Comparison of ENCODE assay signal across 21 cellular contexts in the genomic region with DNA sequence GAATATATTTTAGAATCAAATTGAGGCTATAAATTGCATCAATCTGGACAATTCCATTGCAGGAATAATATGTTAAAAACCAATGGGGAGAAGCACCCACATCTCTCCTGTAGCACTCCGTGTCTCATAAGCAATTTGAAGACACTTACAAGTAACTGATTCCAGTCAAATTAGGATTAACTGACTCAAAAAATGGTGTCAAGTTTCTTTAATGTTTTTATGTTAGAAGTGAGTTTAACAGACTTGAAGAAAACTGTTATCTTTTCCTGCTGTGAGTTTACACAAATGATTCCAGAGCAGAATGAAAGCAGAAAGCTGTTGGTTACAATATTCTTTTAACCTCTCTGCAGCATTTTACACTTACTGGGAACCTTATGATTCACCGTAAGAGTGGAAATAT. TPM values are rescaled to one million over a fixed set of nuclear protein-coding genes. Genes with fewer than 3 reads are reported as not detected.
DNase-seq lines count a peak whose midpoint lies in the region; ATAC-seq and TF ChIP-seq lines count a peak whose summit lies in the region.
"Had no signal": no experiment of that assay in that cellular context is flagged by ENCODE, and none has a peak within 500 bp of the region (broad histone marks: within the 10 kb centered on the region; RNA-seq: fewer than 3 reads in every experiment).

No MANE protein-coding gene starts in this region.

- H3K9me3 ChIP-seq in esophagus muscularis mucosa (no peaks in the 10 kb centered on the region), sigmoid colon (no peaks in the 10 kb centered on the region)
- H3K9me3 ChIP-seq: esophagus squamous epithelium, MG63 had no signal

- H3K4me1 ChIP-seq in esophagus muscularis mucosa (peaks cover 10 to 26% (median 20%) of the 10 kb centered on the region in 4 donors), sigmoid colon (peaks cover 0 to 7% (median 0%) of the 10 kb centered on the region in 4 donors)

- no peaks in the 10 kb centered on the region for H3K9me3 Mint-ChIP-seq in activated naive CD4-positive, alpha-beta T cell treated with anti-CD3 and anti-CD28 coated beads, Interleukin-2, amount 50 U/mL, for 72 hours
- H3K9me3 Mint-ChIP-seq in WTC11 (no peaks in the 10 kb centered on the region), HFFc6 (no peaks in the 10 kb centered on the region)
- H3K9me3 Mint-ChIP-seq: activated naive CD4-positive, alpha-beta T cell treated with anti-CD3 and anti-CD28 coated beads, Interleukin-2, amount 10 ng/mL, durations not matched to agents 7 days and 5 days; stimulated activated naive B cell treated with anti-CD40 and anti-IgM and Interleukin-4, amounts not matched to agents 10 μg/mL and 1 μg/mL and 100 μg/mL, for 72 hours had no signal

- peak overlapping the region; percentile 29 to 92 for H3K27ac Mint-ChIP-seq in activated naive CD4-positive, alpha-beta T cell treated with anti-CD3 and anti-CD28 coated beads, Interleukin-2, amount 50 U/mL, for 72 hours
- H3K27ac Mint-ChIP-seq in WTC11 = peak overlapping the region; percentile 85; the same call in 1 of the 2 replicates
- H3K27ac Mint-ChIP-seq in HFFc6 = no peak overlapping the region
- H3K27ac Mint-ChIP-seq: activated naive CD4-positive, alpha-beta T cell treated with anti-CD3 and anti-CD28 coated beads, Interleukin-2, amount 10 ng/mL, durations not matched to agents 7 days and 5 days; stimulated activated naive B cell treated with anti-CD40 and anti-IgM and Interleukin-4, amounts not matched to agents 10 μg/mL and 1 μg/mL and 100 μg/mL, for 72 hours had no signal

- TF ChIP-seq POLR2A in esophagus muscularis mucosa (IDR thresholded peaks at IDR 0.05; ENCODE audit: low read depth) (no peak), sigmoid colon (IDR thresholded peaks at IDR 0.05) (no peak)

- H3K4me3 Mint-ChIP-seq in WTC11 (no peak overlapping the region; the same call in 1 of the 2 replicates), HFFc6 (no peak overlapping the region)
- H3K4me3 Mint-ChIP-seq: activated naive CD4-positive, alpha-beta T cell treated with anti-CD3 and anti-CD28 coated beads, Interleukin-2, amount 10 ng/mL, durations not matched to agents 7 days and 5 days; stimulated activated naive B cell treated with anti-CD40 and anti-IgM and Interleukin-4, amounts not matched to agents 10 μg/mL and 1 μg/mL and 100 μg/mL, for 72 hours had no signal

- intact Hi-C loops in esophagus muscularis mucosa (cut with DNase I) = no loop called here
- intact Hi-C loops in sigmoid colon (cut with DNase I) = no loop called here

- H3K36me3 ChIP-seq in esophagus muscularis mucosa (peaks cover 42 to 84% (median 60%) of the 10 kb centered on the region in 4 donors), sigmoid colon (peaks cover 4 to 73% (median 33%) of the 10 kb centered on the region in 4 donors)

- H3K4me1 Mint-ChIP-seq in WTC11 = peaks cover 65% of the 10 kb centered on the region
- peaks cover 29% of the 10 kb centered on the region for H3K4me1 Mint-ChIP-seq in HFFc6 (ENCODE audit: low read depth)
- H3K4me1 Mint-ChIP-seq: stimulated activated naive B cell treated with anti-CD40 and anti-IgM and Interleukin-4, amounts not matched to agents 10 μg/mL and 1 μg/mL and 100 μg/mL, for 72 hours had no signal

- 85% methylated on average over 2 of the region's 2 CpGs for WGBS in esophagus muscularis mucosa
- 79 to 81% methylated on average over 2 of the region's 2 CpGs for WGBS in sigmoid colon, 2 donors

- H3K4me3 ChIP-seq in esophagus muscularis mucosa = no peak overlapping the region
- no peak overlapping the region for H3K4me3 ChIP-seq in sigmoid colon
- H3K4me3 ChIP-seq: esophagus squamous epithelium, MG63 had no signal

- POLR2A ChIA-PET in WTC11 (lab: Charles Lee) = no interaction called here

- H3K27me3 ChIP-seq in esophagus muscularis mucosa = no peaks in the 10 kb centered on the region
- no peaks in the 10 kb centered on the region for H3K27me3 ChIP-seq in sigmoid colon
- H3K27me3 ChIP-seq: brain microvascular endothelial cell, esophagus squamous epithelium, MG63 had no signal

- CTCF ChIA-PET in WTC11 (lab: Charles Lee) = interaction anchor here (1.3 to 4.0 kb wide), 7 partner anchors 8 to 216 kb away, joined by 3 to 35 read pairs (median 10); partner anchors contain the start of gene ABHD2

- peak; percentile 18 to 61 for ATAC-seq in activated naive CD4-positive, alpha-beta T cell treated with anti-CD3 and anti-CD28 coated beads, Interleukin-2, amount 50 U/mL, for 72 hours
- ATAC-seq in WTC11 (no peak), GM19035 (IDR thresholded peaks at IDR 0.05; ENCODE audit: unreplicated experiment) (no peak)
- ATAC-seq: stimulated activated naive B cell treated with anti-CD40 and anti-IgM and Interleukin-4, amounts not matched to agents 10 μg/mL and 1 μg/mL and 100 μg/mL, for 72 hours had no signal

- TF ChIP-seq EP300 in esophagus muscularis mucosa (IDR thresholded peaks at IDR 0.05) (no peak), sigmoid colon (IDR thresholded peaks at IDR 0.05) (no peak)

- DNase-seq in activated naive CD4-positive, alpha-beta T cell treated with anti-CD3 and anti-CD28 coated beads, Interleukin-2, amount 50 U/mL, for 72 hours (ENCODE audit: low spot score in 2 of 2) = no peak
- DNase-seq in activated naive CD4-positive, alpha-beta T cell treated with anti-CD3 and anti-CD28 coated beads, Interleukin-2, amount 50 U/mL, for 16 hours = no peak
- DNase-seq in WTC11 (ENCODE audit: low spot score) (no peak), esophagus muscularis mucosa (ENCODE audit: extremely low spot score) (no peak), sigmoid colon (no peak), HFFc6 (no peak), NCI-H526 treated with DMSO at 0.1 percent for 48 hours (lab: John Stamatoyannopoulos, UW) (no peak)
- DNase-seq: activated CD4-positive, CD25-positive, alpha-beta regulatory T cell treated with anti-CD3 and anti-CD28 coated beads, Interleukin-2, amount 50 U/mL, for 72 hours; activated naive CD4-positive, alpha-beta T cell treated with anti-CD3 and anti-CD28 coated beads, Interleukin-2, amount 10 ng/mL, durations not matched to agents 7 days and 5 days; brain microvascular endothelial cell; DMS 273 treated with DMSO at 0.1 percent for 48 hours; esophagus squamous epithelium; mesenchymal stem cell; MG63; NCI-H1694 treated with DMSO at 0.1 percent for 48 hours; NCI-H446; RPMI8226; stimulated activated naive B cell treated with anti-CD40 and anti-IgM and Interleukin-4, amounts not matched to agents 10 μg/mL and 1 μg/mL and 100 μg/mL, for 72 hours had no signal

- H3K27me3 Mint-ChIP-seq in WTC11 (ENCODE audit: low read depth) = no peaks in the 10 kb centered on the region
- H3K27me3 Mint-ChIP-seq in HFFc6 (ENCODE audit: insufficient read depth) = no peaks in the 10 kb centered on the region
- H3K27me3 Mint-ChIP-seq: activated naive CD4-positive, alpha-beta T cell treated with anti-CD3 and anti-CD28 coated beads, Interleukin-2, amount 10 ng/mL, durations not matched to agents 7 days and 5 days; stimulated activated naive B cell treated with anti-CD40 and anti-IgM and Interleukin-4, amounts not matched to agents 10 μg/mL and 1 μg/mL and 100 μg/mL, for 72 hours had no signal

- H3K27ac ChIP-seq in esophagus muscularis mucosa (replicated peaks in 1 of 4) (peak overlapping the region in 3 of 4 donors; percentile 9 to 69 (median 59)), sigmoid colon (peak overlapping the region; percentile 48 to 68 (median 60))
- H3K27ac ChIP-seq: brain microvascular endothelial cell had no signal

- peaks cover 10 to 24% of the 10 kb centered on the region in 2 donors for H3K36me3 Mint-ChIP-seq in activated naive CD4-positive, alpha-beta T cell treated with anti-CD3 and anti-CD28 coated beads, Interleukin-2, amount 50 U/mL, for 72 hours
- H3K36me3 Mint-ChIP-seq in WTC11 = peaks cover 3% of the 10 kb centered on the region; the same call in 1 of the 2 replicates
- H3K36me3 Mint-ChIP-seq in HFFc6 (ENCODE audit: low read depth) = peaks cover 9% of the 10 kb centered on the region

- TF ChIP-seq CTCF in WTC11 (IDR thresholded peaks at IDR 0.05) = no peak
- no peak for TF ChIP-seq CTCF in esophagus muscularis mucosa (IDR thresholded peaks at IDR 0.05)
- TF ChIP-seq CTCF in sigmoid colon (IDR thresholded peaks at IDR 0.05) = no peak
- no peak for TF ChIP-seq CTCF in HFFc6 (IDR thresholded peaks at IDR 0.05)

TF ChIP-seq in WTC11, 78 proteins besides CTCF, POLR2A, EP300 and RAD21:
- TF ChIP-seq ETV6 (CRISPR knock-in tag; IDR thresholded peaks at IDR 0.05) = no peak
- TF ChIP-seq ZNF138 (CRISPR knock-in tag; conservative IDR thresholded peaks at IDR 0.05) = no peak
- no peak for TF ChIP-seq NFATC4 (CRISPR knock-in tag; IDR thresholded peaks at IDR 0.05)
- no peak for TF ChIP-seq MXD4 (CRISPR knock-in tag; IDR thresholded peaks at IDR 0.05; ENCODE audit: borderline replicate concordance)

RNA-seq across cellular contexts. Expression of gene RLBP1, which starts 23.2 kb away (rescaled TPM):
- total RNA-seq in activated naive CD4-positive, alpha-beta T cell treated with anti-CD3 and anti-CD28 coated beads, Interleukin-2, amount 50 U/mL, for 72 hours = not detected
- total RNA-seq in WTC11 (2021) (not detected in 3 replicates), esophagus muscularis mucosa (under 1 TPM in 3 of 4 donors, not detected in 1; 0.13 to 0.52 (median 0.50) TPM), sigmoid colon (1 to 10 TPM in 2 of 4 donors, under 1 TPM in 1, not detected in 1; 0.27 to 6.6 (median 1.8) TPM)
- polyA plus RNA-seq in sigmoid colon = under 1 TPM in 1 of 3 donors, not detected in 2; 0.50 TPM
- total RNA-seq in HFFc6 (2021; fragmentation: NEBNext Ultra II Directional; extraction: Animal tissue kit (Norgen Biotek cat#: 25700)) = not detected
- total RNA-seq: dermis microvascular lymphatic vessel endothelial cell, esophagus squamous epithelium, urinary bladder had no signal
- polyA plus RNA-seq: urinary bladder had no signal

RNA-seq across cellular contexts. Expression of gene FANCI, which starts 45.6 kb away (rescaled TPM):
- 100 to 1,000 TPM; 255 to 290 TPM for total RNA-seq in activated naive CD4-positive, alpha-beta T cell treated with anti-CD3 and anti-CD28 coated beads, Interleukin-2, amount 50 U/mL, for 72 hours
- total RNA-seq in WTC11 (2021) (94.5 to 108 TPM (median 101 TPM) in 3 replicates), esophagus muscularis mucosa (10 to 100 TPM in 1 of 4 donors, 1 to 10 TPM in 3; 3.5 to 10.2 (median 4.0) TPM), sigmoid colon (1 to 10 TPM; 2.0 to 5.2 (median 3.3) TPM)
- polyA plus RNA-seq in sigmoid colon = 10 to 100 TPM in 1 of 3 donors, 1 to 10 TPM in 2; 2.3 to 16.0 (median 2.4) TPM
- total RNA-seq in HFFc6 (2021; fragmentation: NEBNext Ultra II Directional; extraction: Animal tissue kit (Norgen Biotek cat#: 25700)) = 10 to 100 TPM; 22.3 to 50.8 (median 48.4) TPM

Comparison
In these comparisons a context has a peak if more than half of its experiments do, and no peak if none do; other contexts are left out.
1. ATAC-seq: peak in activated naive CD4-positive, alpha-beta T cell treated with anti-CD3 and anti-CD28 coated beads, Interleukin-2, amount 50 U/mL, for 72 hours (2 of 2); none in WTC11 (single experiment) and GM19035 (single experiment).